In the genomic region with DNA sequence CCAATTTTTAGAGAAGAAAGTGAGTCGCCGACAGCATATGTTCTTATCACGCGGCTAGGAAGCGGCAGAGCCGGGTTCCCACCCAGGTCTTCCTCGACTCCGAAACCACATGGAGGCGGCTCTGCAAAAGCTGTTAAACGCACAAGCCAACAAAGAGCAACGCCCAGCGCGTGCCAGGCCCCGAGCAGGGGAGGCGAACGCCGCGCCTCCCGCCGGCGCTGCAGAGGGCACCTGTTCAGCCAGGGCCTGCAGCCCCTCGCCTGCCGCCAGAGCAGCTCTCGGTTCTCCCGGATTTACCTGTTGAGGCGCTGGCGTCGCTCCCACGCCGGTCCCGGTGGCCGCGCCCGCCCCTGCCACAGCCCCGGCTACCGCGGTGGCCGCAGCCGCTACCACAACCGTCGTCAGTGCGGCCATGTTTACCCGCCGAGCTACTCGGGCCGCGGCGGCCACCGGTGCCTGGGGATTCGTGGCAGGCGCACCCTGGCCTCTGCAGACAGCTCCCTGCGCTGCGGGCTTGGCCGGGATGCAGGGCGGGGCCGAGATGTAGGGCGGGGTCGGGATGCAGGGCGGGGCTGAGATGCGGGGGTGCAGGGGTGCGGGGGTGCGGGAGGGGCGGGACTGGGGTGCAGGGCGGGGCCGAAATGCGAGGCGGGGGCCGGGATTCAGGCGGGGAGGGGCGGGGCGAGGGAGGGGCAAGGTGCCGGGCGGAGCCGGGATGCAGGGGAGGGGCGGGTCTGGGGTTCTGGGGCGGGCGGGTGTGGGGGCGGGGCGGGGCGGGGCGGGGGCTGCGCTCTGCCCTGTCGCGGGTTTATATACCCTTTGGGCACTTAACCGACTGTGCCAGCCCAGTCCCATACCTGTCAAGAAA, we compare ENCODE assay signal across 8 cellular contexts. TPM values are rescaled to one million over a fixed set of nuclear protein-coding genes. Genes with fewer than 3 reads are reported as not detected.
DNase-seq lines count a peak whose midpoint lies in the region; ATAC-seq and TF ChIP-seq lines count a peak whose summit lies in the region.

A gene with protein sequence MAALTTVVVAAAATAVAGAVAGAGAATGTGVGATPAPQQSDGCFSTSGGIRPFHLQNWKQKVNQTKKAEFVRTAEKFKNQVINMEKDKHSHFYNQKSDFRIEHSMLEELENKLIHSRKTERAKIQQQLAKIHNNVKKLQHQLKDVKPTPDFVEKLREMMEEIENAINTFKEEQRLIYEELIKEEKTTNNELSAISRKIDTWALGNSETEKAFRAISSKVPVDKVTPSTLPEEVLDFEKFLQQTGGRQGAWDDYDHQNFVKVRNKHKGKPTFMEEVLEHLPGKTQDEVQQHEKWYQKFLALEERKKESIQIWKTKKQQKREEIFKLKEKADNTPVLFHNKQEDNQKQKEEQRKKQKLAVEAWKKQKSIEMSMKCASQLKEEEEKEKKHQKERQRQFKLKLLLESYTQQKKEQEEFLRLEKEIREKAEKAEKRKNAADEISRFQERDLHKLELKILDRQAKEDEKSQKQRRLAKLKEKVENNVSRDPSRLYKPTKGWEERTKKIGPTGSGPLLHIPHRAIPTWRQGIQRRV (minus strand): TSS at position 525 of the 868 bp plus-strand sequence. CDS start 111 bp downstream, at position 414.

- peak within 1 kb of the TSS; percentile 5 to 44 for H3K4me3 ChIP-seq in CD4-positive, alpha-beta memory T cell (ENCODE audit: low read length in 2 of 2)
- peak within 1 kb of the TSS; percentile 43 for H3K4me3 ChIP-seq in mucosa of stomach (ENCODE audit: low read length)

- no peaks in the 10 kb centered on the region for H3K9me3 ChIP-seq in CD4-positive, alpha-beta memory T cell (ENCODE audit: control insufficient read depth in 1 of 2, low read length in 2 of 2)
- H3K9me3 ChIP-seq in mucosa of stomach (ENCODE audit: control insufficient read depth, low read length), result no peaks in the 10 kb centered on the region

- peaks cover 1 to 2% of the 10 kb centered on the region in 2 donors for H3K27me3 Mint-ChIP-seq in CD4-positive, alpha-beta memory T cell

- no peaks in the 10 kb centered on the region for H3K36me3 ChIP-seq in CD4-positive, alpha-beta memory T cell (ENCODE audit: insufficient read depth, low read length)
- no peaks in the 10 kb centered on the region for H3K36me3 ChIP-seq in mucosa of stomach (ENCODE audit: control insufficient read depth, insufficient read depth, low read length)

- H3K27me3 ChIP-seq in CD4-positive, alpha-beta memory T cell (ENCODE audit: insufficient read depth, low read length), result no peaks in the 10 kb centered on the region
- H3K27me3 ChIP-seq in mucosa of stomach (ENCODE audit: control insufficient read depth, insufficient read depth, low read length), result no peaks in the 10 kb centered on the region

- peaks cover 0 to 10% (median 4%) of the 10 kb centered on the region in 8 donors for H3K9me3 Mint-ChIP-seq in CD4-positive, alpha-beta memory T cell

- H3K27ac Mint-ChIP-seq in CD4-positive, alpha-beta memory T cell, result peak within 1 kb of the TSS in 6 of 7 donors; percentile 44 to 83 (median 55)

- peak; percentile 61 to 72 (median 64) for DNase-seq in CD4-positive, alpha-beta memory T cell
- peak; percentile 31 for DNase-seq in NOMO-1 treated with dmso at 0.1 percent for 144 hours (lab: John Stamatoyannopoulos, UW; ENCODE audit: unreplicated experiment)
- peak; percentile 86 for DNase-seq in activated CD8-positive, alpha-beta memory T cell treated with anti-CD3 and anti-CD28 coated beads, Interleukin-2, amount 50 U/mL, for 48 hours
- DNase-seq in erythroblast (lab: John Stamatoyannopoulos, UW), result peak; percentile 86 to 88
- DNase-seq in stimulated activated CD8-positive, alpha-beta memory T cell treated with anti-CD3 and anti-CD28 coated beads, Interleukin-4, amount 100 ng/mL, for 48 hours, result peak; percentile 86

- H3K36me3 Mint-ChIP-seq in CD4-positive, alpha-beta memory T cell, result peaks cover 0 to 4% of the 10 kb centered on the region in 2 donors

- peak within 1 kb of the TSS; percentile 68 for H3K9ac ChIP-seq in mucosa of stomach (ENCODE audit: low read length)

- peaks cover 6 to 17% (median 15%) of the 10 kb centered on the region in 4 donors for H3K4me1 Mint-ChIP-seq in CD4-positive, alpha-beta memory T cell

- ATAC-seq in GM19395 (IDR thresholded peaks at IDR 0.05; ENCODE audit: unreplicated experiment), result peak; percentile 86
- ATAC-seq in HG03521 (IDR thresholded peaks at IDR 0.05; ENCODE audit: unreplicated experiment), result peak; percentile 69

- CTCF ChIA-PET in CD4-positive, alpha-beta memory T cell (lab: Charles Lee; ENCODE audit: partially characterized antibody), result interaction anchor here (0.9 to 2.9 kb wide), 6 partner anchors 9 to 327 kb away, joined by 3 to 15 read pairs (median 4); no protein-coding TSS in a partner anchor

- POLR2A ChIA-PET in CD4-positive, alpha-beta memory T cell (lab: Charles Lee; ENCODE audit: partially characterized antibody), result interaction anchor here (0.8 to 2.7 kb wide), 6 partner anchors 34 to 545 kb away, joined by 3 to 23 read pairs (median 6); a partner anchor contains a TSS

- H3K27ac ChIP-seq in CD4-positive, alpha-beta memory T cell (ENCODE audit: low read depth, low read length), result no peak within 1 kb of the TSS

- H3K4me3 Mint-ChIP-seq in CD4-positive, alpha-beta memory T cell, result peak within 1 kb of the TSS; percentile 83 to 91 (median 89)

- intact Hi-C loops in CD4-positive, alpha-beta memory T cell (cut with micrococcal nuclease), result loop anchor here (1.0 to 2.0 kb wide), 4 partner anchors 34 to 545 kb away; a partner anchor contains a TSS

- peak; percentile 72 for TF ChIP-seq POLR2A in erythroblast (IDR thresholded peaks at IDR 0.05; ENCODE audit: low read length)

- peaks cover 13% of the 10 kb centered on the region for H3K4me1 ChIP-seq in CD4-positive, alpha-beta memory T cell (ENCODE audit: insufficient read depth, low read length)
- H3K4me1 ChIP-seq in mucosa of stomach (ENCODE audit: control insufficient read depth, insufficient read depth, low read length), result no peaks in the 10 kb centered on the region

RNA-seq across cellular contexts. Expression of the gene that starts here (rescaled TPM):
- 1 to 10 TPM; 5.9 to 6.3 TPM for total RNA-seq in CD4-positive, alpha-beta memory T cell
- 1 to 10 TPM; 2.4 to 4.7 TPM for polyA plus RNA-seq in CD4-positive, alpha-beta memory T cell

Comparison
In these comparisons a context has a peak if more than half of its experiments do, and no peak if none do; other contexts are left out.
1. DNase-seq: peak in every context shown above with its lines; median percentile 87 in erythroblast; 86 in activated CD8-positive, alpha-beta memory T cell treated with anti-CD3 and anti-CD28 coated beads, Interleukin-2, amount 50 U/mL, for 48 hours; 86 in stimulated activated CD8-positive, alpha-beta memory T cell treated with anti-CD3 and anti-CD28 coated beads, Interleukin-4, amount 100 ng/mL, for 48 hours; 64 in CD4-positive, alpha-beta memory T cell; 31 in NOMO-1 treated with dmso at 0.1 percent for 144 hours.